Comparison of ENCODE assay signal across 28 cellular contexts in the genomic region with DNA sequence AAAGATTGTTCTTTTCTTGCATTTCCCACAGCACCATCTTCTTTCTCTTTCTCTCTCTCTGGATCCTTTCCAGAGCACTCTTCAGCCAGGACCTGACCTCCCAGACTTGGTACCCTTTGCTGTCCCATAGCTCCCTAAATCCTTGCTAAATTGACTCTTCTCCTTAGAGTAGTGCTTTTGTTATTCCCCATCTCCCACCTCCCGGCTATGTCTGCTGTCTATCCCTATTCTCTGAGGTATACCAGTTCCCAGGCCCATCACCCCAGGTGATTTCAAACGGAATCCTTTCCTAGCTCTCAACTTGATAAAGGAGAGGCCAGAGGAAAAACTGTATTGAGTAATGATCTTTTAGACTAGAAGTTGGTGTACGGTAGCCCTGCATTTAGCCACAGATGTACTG.
"Had no signal": no experiment of that assay in that cellular context is flagged by ENCODE, and none has a peak within 500 bp of the region (broad histone marks: within the 10 kb centered on the region; RNA-seq: fewer than 3 reads in every experiment).

No MANE protein-coding gene starts in this region.

- H3K36me3 Mint-ChIP-seq: naive B cell; natural killer cell; stimulated activated naive B cell treated with anti-CD40 and anti-IgM and Interleukin-4, amounts not matched to agents 10 μg/mL and 1 μg/mL and 100 μg/mL, for 72 hours had no signal

- H3K36me3 ChIP-seq: heart left ventricle, lower lobe of right lung, neutrophil, right atrium auricular region, right lobe of liver, stomach, thyroid gland, transverse colon, upper lobe of left lung, vagina had no signal

- ATAC-seq: heart left ventricle; left lobe of liver; left ventricle myocardium superior; lower lobe of right lung; natural killer cell; right lobe of liver; stimulated activated naive B cell treated with anti-CD40 and anti-IgM and Interleukin-4, amounts not matched to agents 10 μg/mL and 1 μg/mL and 100 μg/mL, for 72 hours; stimulated activated naive CD8-positive, alpha-beta T cell treated with anti-CD3 and anti-CD28 coated beads, Interleukin-15, Interleukin-2, amounts not matched to agents 100 U/mL and 50 U/mL, for 24 hours had no signal

- H3K4me1 Mint-ChIP-seq: naive B cell; stimulated activated naive B cell treated with anti-CD40 and anti-IgM and Interleukin-4, amounts not matched to agents 10 μg/mL and 1 μg/mL and 100 μg/mL, for 72 hours had no signal

- H3K79me2 ChIP-seq: parathyroid adenoma had no signal

- H3K9me3 Mint-ChIP-seq: stimulated activated naive B cell treated with anti-CD40 and anti-IgM and Interleukin-4, amounts not matched to agents 10 μg/mL and 1 μg/mL and 100 μg/mL, for 72 hours had no signal

- H3K27ac ChIP-seq: heart left ventricle, lower lobe of right lung, neutrophil, parathyroid adenoma, right atrium auricular region, right lobe of liver, stomach, testis, thyroid gland, transverse colon, upper lobe of left lung, vagina had no signal

- DNase-seq: heart left ventricle; hypothalamus; islet precursor cell; left ventricle myocardium superior; lower lobe of right lung; mammary epithelial cell; mesenchymal stem cell; naive B cell; natural killer cell; occipital lobe; right lobe of liver; stimulated activated CD4-positive, alpha-beta T cell treated with anti-CD3 and anti-CD28 coated beads, Interleukin-12 subunit alpha, Interleukin-12 subunit beta, amount 100 ng/mL, for 4 hours; stimulated activated CD4-positive, alpha-beta T cell treated with anti-CD3 and anti-CD28 coated beads, Interleukin-15, amount 100 ng/mL, for 24 hours; stimulated activated CD4-positive, alpha-beta T cell treated with anti-CD3 and anti-CD28 coated beads, Interleukin-2, amount 100 ng/mL, for 24 hours; stimulated activated CD4-positive, alpha-beta T cell treated with anti-CD3 and anti-CD28 coated beads, Interleukin-4, amount 100 ng/mL, for 1 hour; stimulated activated naive B cell treated with anti-CD40 and anti-IgM and Interleukin-4, amounts not matched to agents 10 μg/mL and 1 μg/mL and 100 μg/mL, for 72 hours; stimulated activated naive CD8-positive, alpha-beta T cell treated with anti-CD3 and anti-CD28 coated beads, Interleukin-15, Interleukin-2, amounts not matched to agents 100 U/mL and 50 U/mL, for 24 hours; stomach; testis; thyroid gland; transverse colon; upper lobe of left lung had no signal

- H3K9ac ChIP-seq: parathyroid adenoma had no signal

- H3K27ac Mint-ChIP-seq: naive B cell; natural killer cell; progenitor cell of endocrine pancreas; stimulated activated naive B cell treated with anti-CD40 and anti-IgM and Interleukin-4, amounts not matched to agents 10 μg/mL and 1 μg/mL and 100 μg/mL, for 72 hours had no signal

- H3K9me3 ChIP-seq: heart left ventricle, lower lobe of right lung, neutrophil, right atrium auricular region, right lobe of liver, stomach, testis, thyroid gland, transverse colon, upper lobe of left lung, vagina had no signal

- H2AFZ ChIP-seq: parathyroid adenoma had no signal

- H3K4me3 Mint-ChIP-seq: naive B cell; natural killer cell; stimulated activated naive B cell treated with anti-CD40 and anti-IgM and Interleukin-4, amounts not matched to agents 10 μg/mL and 1 μg/mL and 100 μg/mL, for 72 hours had no signal

- H3K4me3 ChIP-seq: heart left ventricle, lower lobe of right lung, right atrium auricular region, right lobe of liver, stomach, testis, thyroid gland, transverse colon, upper lobe of left lung, vagina had no signal

- H3K27me3 ChIP-seq: heart left ventricle, neutrophil, right atrium auricular region, right lobe of liver, stomach, testis, thyroid gland, transverse colon, upper lobe of left lung, vagina had no signal

- H3K4me1 ChIP-seq: heart left ventricle, lower lobe of right lung, parathyroid adenoma, right atrium auricular region, right lobe of liver, stomach, testis, thyroid gland, transverse colon, vagina had no signal

- H3K27me3 Mint-ChIP-seq: naive B cell; progenitor cell of endocrine pancreas; stimulated activated naive B cell treated with anti-CD40 and anti-IgM and Interleukin-4, amounts not matched to agents 10 μg/mL and 1 μg/mL and 100 μg/mL, for 72 hours had no signal
